In the genomic region with DNA sequence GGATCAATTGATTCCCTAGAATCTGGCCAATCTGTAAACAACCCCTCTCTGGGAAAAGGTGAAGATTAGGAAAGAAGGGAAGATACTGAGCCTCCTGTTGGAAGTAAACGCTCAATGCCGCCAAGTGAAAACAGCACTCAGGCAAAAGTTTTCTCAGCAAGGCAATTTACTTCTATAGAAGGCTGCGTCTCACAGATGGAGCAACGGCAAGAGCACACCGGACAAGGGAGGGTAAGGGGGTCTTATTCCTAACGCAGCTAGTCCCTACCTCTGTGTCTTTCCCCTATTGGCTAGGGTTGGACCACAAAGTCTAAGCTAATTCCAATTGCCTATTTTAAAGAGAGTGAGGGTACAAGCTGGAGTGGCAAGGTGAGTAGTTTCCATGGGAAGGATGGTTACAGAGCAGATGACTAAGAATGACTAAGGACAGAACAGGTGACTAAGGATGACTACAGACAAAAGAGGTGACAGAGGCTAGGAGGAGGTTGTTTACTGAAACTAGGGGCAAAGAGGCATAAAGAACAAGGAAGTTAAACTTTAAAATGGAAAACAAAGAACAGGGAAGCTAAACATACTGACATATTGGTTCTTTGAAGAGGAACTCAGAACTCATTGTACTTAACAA, we compare ENCODE assay signal across 22 cellular contexts. TPM values are rescaled to one million over a fixed set of nuclear protein-coding genes. Genes with fewer than 3 reads are reported as not detected.
A peak's percentile ranks its signal among the peaks of the same experiment; 100 is the strongest.
DNase-seq lines count a peak whose midpoint lies in the region; ATAC-seq, FAIRE-seq and TF ChIP-seq lines count a peak whose summit lies in the region.
"Had no signal": no experiment of that assay in that cellular context is flagged by ENCODE, and none has a peak within 500 bp of the region (broad histone marks: within the 10 kb centered on the region; RNA-seq: fewer than 3 reads in every experiment).

No MANE protein-coding gene starts in this region.

- H3K79me2 ChIP-seq in K562 (ENCODE audit: control insufficient read depth, insufficient read depth, low read length) = no peaks in the 10 kb centered on the region

- CTCF ChIA-PET in Calu3 (lab: Charles Lee) = no interaction called here
- CTCF ChIA-PET in K562 (lab: Yijun Ruan, JAX; ENCODE audit: low intra/inter-chr PET ratio) = no interaction called here

- H3K27ac Mint-ChIP-seq in Calu3 (ENCODE audit: unreplicated experiment) (peak overlapping the region; percentile 87), memory B cell (peak overlapping the region; percentile 2)

- TF ChIP-seq CTCF in Calu3 (IDR thresholded peaks at IDR 0.05; ENCODE audit: unreplicated experiment) (no peak), K562 (IDR thresholded peaks at IDR 0.05 in 2 of 3, conservative IDR thresholded peaks at IDR 0.05 in 1 of 3; ENCODE audit: insufficient read depth in 2 of 3, low read depth in 1 of 3, low read length in 3 of 3) (no peak)

- BruUV-seq in Calu3 (replicated peaks; lab: Mats Ljungman, UMichigan) (no TSS peak), K562 (replicated peaks; lab: Mats Ljungman, UMichigan) (no TSS peak)

- no peak for TF ChIP-seq EP300 in K562 (IDR thresholded peaks at IDR 0.05; ENCODE audit: low read length)

- H3K4me2 ChIP-seq in K562 (ENCODE audit: insufficient read depth, low read length) = no peak overlapping the region

- H3K9me3 ChIP-seq in K562 (replicated peaks; ENCODE audit: control insufficient read depth, insufficient read depth, low read depth, low read length) = no peaks in the 10 kb centered on the region; the same call in 1 of the 2 replicates
- H3K9me3 ChIP-seq: ovary, testis had no signal

- 11% methylated on average over 6 of the region's 6 CpGs for WGBS in K562 (ENCODE audit: insufficient coverage, low coverage, missing lambda C conversion rate)

- H2AFZ ChIP-seq in K562 (ENCODE audit: low read depth, low read length) = no peak overlapping the region

- no peak overlapping the region for H3K9ac ChIP-seq in K562 (ENCODE audit: insufficient read depth in 1 of 2, low read depth in 2 of 2, low read length in 2 of 2)

- DNase-seq in Calu3 (no peak), HT1080 (ENCODE audit: low read depth) (peak; percentile 73), K562 (ENCODE audit: extremely low read depth in 1 of 4, low spot score in 3 of 4) (no peak), memory B cell (ENCODE audit: low spot score in 2 of 2) (no peak), C1 segment of cervical spinal cord (lab: John Stamatoyannopoulos, UW) (no peak), NCI-H1092 (lab: John Stamatoyannopoulos, UW) (no peak)
- DNase-seq: activated CD4-positive, alpha-beta T cell treated with anti-CD3 and anti-CD28 coated beads for 4 hours; AML-193; DMS 273 treated with DMSO at 0.1 percent for 48 hours; effector memory CD4-positive, alpha-beta T cell; foreskin fibroblast; KG1; left ventricle myocardium superior; NCI-H1417; ovary; stimulated activated CD4-positive, alpha-beta T cell treated with anti-CD3 and anti-CD28 coated beads, Interleukin-4, amount 100 ng/mL, for 1 hour; testis had no signal

- no peaks in the 10 kb centered on the region for H4K20me1 ChIP-seq in K562 (replicated peaks; ENCODE audit: control insufficient read depth, insufficient read depth, low read length)

- no peaks in the 10 kb centered on the region for H3K27me3 Mint-ChIP-seq in Calu3 (ENCODE audit: unreplicated experiment)
- H3K27me3 Mint-ChIP-seq in memory B cell = no peaks in the 10 kb centered on the region
- H3K27me3 Mint-ChIP-seq: central memory CD8-positive, alpha-beta T cell had no signal

- in situ Hi-C loops in K562 (cut with MboI) = no loop called here

- peaks cover 18% of the 10 kb centered on the region for H3K4me1 Mint-ChIP-seq in Calu3 (ENCODE audit: low read depth, unreplicated experiment)
- peaks cover 26% of the 10 kb centered on the region for H3K4me1 Mint-ChIP-seq in memory B cell

- peaks cover 6% of the 10 kb centered on the region for H3K36me3 Mint-ChIP-seq in Calu3 (ENCODE audit: insufficient read depth, unreplicated experiment)
- H3K36me3 Mint-ChIP-seq in memory B cell = peaks cover 14% of the 10 kb centered on the region

- H3K9me1 ChIP-seq in K562 (ENCODE audit: control insufficient read depth, insufficient read depth, low read length) = no peaks in the 10 kb centered on the region

- H3K9me3 Mint-ChIP-seq in Calu3 (ENCODE audit: low read depth, unreplicated experiment) = peaks cover 3% of the 10 kb centered on the region
- H3K9me3 Mint-ChIP-seq in memory B cell = peaks cover 2% of the 10 kb centered on the region
- H3K9me3 Mint-ChIP-seq: central memory CD8-positive, alpha-beta T cell had no signal

- no peak overlapping the region for H3K4me3 ChIP-seq in K562
- H3K4me3 ChIP-seq: ovary, testis had no signal

- POLR2A ChIA-PET in K562 (lab: Yijun Ruan, JAX) = no interaction called here

- FAIRE-seq in K562 (lab: Jason Lieb, UNC) = no peak
- FAIRE-seq: H54 had no signal

- no peak for TF ChIP-seq POLR2A in K562 (conservative IDR thresholded peaks at IDR 0.05)

- TF ChIP-seq RAD21 in K562 (CRISPR knock-in tag; conservative IDR thresholded peaks at IDR 0.05 in 1 of 2, IDR thresholded peaks at IDR 0.05 in 1 of 2) = no peak

- no peaks in the 10 kb centered on the region for H3K36me3 ChIP-seq in K562 (ENCODE audit: control insufficient read depth, insufficient read depth, low read length)
- H3K36me3 ChIP-seq: ovary had no signal

- intact Hi-C loops in Calu3 (cut with micrococcal nuclease; ENCODE audit: unreplicated experiment) (no loop called here), K562 (cut with micrococcal nuclease) (no loop called here)

- H3K27me3 ChIP-seq in K562 (ENCODE audit: control insufficient read depth in 2 of 2, insufficient read depth in 2 of 2, low read length in 2 of 2) = peaks cover 5 to 6% of the 10 kb centered on the region in 2 experiments; a peak in 4 of 5 replicates
- H3K27me3 ChIP-seq: ovary, testis had no signal

- H3K4me3 Mint-ChIP-seq in Calu3 (ENCODE audit: low read depth, unreplicated experiment) (no peak overlapping the region), memory B cell (no peak overlapping the region)
- H3K4me3 Mint-ChIP-seq: central memory CD8-positive, alpha-beta T cell had no signal

- no peak overlapping the region for H3K27ac ChIP-seq in K562 (ENCODE audit: extremely low read depth, low read depth, low read length)
- H3K27ac ChIP-seq: ovary, testis had no signal

- no peak for ATAC-seq in K562
- ATAC-seq in memory B cell (ENCODE audit: low read depth) = no peak
- ATAC-seq in GM18520 (IDR thresholded peaks at IDR 0.05; ENCODE audit: unreplicated experiment) = no peak
- ATAC-seq: left ventricle myocardium superior, Panc1, SK-N-SH treated with all-trans-retinoic acid at 6 μM for 48 hours had no signal

- peaks cover 0 to under 1% of the 10 kb centered on the region in 2 experiments; a peak in 2 of 5 replicates for H3K4me1 ChIP-seq in K562 (replicated peaks in 1 of 2; ENCODE audit: control insufficient read depth in 2 of 2, insufficient read depth in 2 of 2, low read length in 2 of 2)
- H3K4me1 ChIP-seq: testis had no signal

TF ChIP-seq in K562, 482 proteins besides CTCF, POLR2A, EP300 and RAD21 (continues in another document):
- TF ChIP-seq FOSL1 (tag; conservative IDR thresholded peaks at IDR 0.05) = peak; percentile 33; the same call in 1 of the 2 replicates

RNA-seq across cellular contexts. Expression of gene TTC9, which starts 5.6 kb away (rescaled TPM):
- 9.8 and 11.0 TPM in 2 replicates for total RNA-seq in Calu3 (2022)
- total RNA-seq in HT1080 (2014; rRNA removed; shearing (Covaris generic)) = 0.80 and 0.87 TPM in 2 replicates
- polyA plus RNA-seq in HT1080 (2015; cell fraction: cytosol; rRNA removed) = 0.93 and 1.2 TPM in 2 replicates
- polyA plus RNA-seq in HT1080 (2015; cell fraction: nucleus; rRNA removed) = 0.70 and 0.94 TPM in 2 replicates
- total RNA-seq in K562 (2011; cell fraction: chromatin; rRNA removed; ENCODE audit: low replicate concordance) = not detected in 2 replicates
- total RNA-seq in K562 (2011; cell fraction: nucleolus; rRNA removed) = not detected in 2 replicates
- not detected in 2 replicates for total RNA-seq in K562 (2011; cell fraction: nucleoplasm; rRNA removed)
- total RNA-seq in K562 (2014; rRNA removed) = not detected in 2 replicates
- not detected in 2 replicates for total RNA-seq in K562 (2014; rRNA removed; fragmentation: Illumina TruSeq; extraction: Trizol)
- total RNA-seq in K562 (2015; rRNA removed; fragmentation: Illumina TruSeq; extraction: Trizol) = not detected in 2 replicates
- 0.02 and 0.07 TPM in 2 replicates for total RNA-seq in K562 (2021)
- not detected in 2 replicates for polyA plus RNA-seq in K562 (2011; rRNA removed)
- not detected in 2 replicates for polyA plus RNA-seq in K562 (2011; cell fraction: cytosol; rRNA removed)
- polyA plus RNA-seq in K562 (2011; cell fraction: nucleus; rRNA removed) = not detected in 2 replicates
- not detected in 2 replicates for polyA plus RNA-seq in K562 (2012)
- polyA plus RNA-seq in K562 (2014; fragmentation: Illumina TruSeq; extraction: Trizol) = not detected in 2 replicates
- not detected for polyA plus RNA-seq in K562 (2014; fragmentation: Nextera tagmentation; extraction: Ambion mirVana)
- not detected in 2 replicates for polyA plus RNA-seq in K562 (2014; rRNA removed)
- polyA minus RNA-seq in K562 (2011; rRNA and poly(A)+ RNA removed) = not detected in 2 replicates
- not detected in 2 replicates for polyA minus RNA-seq in K562 (2011; cell fraction: cytosol; rRNA and poly(A)+ RNA removed)
- polyA minus RNA-seq in K562 (2011; cell fraction: nucleus; rRNA and poly(A)+ RNA removed) = not detected in 2 replicates

RNA-seq across cellular contexts. Expression of gene MED6, which starts 35.6 kb away (rescaled TPM):
- total RNA-seq in Calu3 (2022) (38.3 and 45.4 TPM in 2 replicates), K562 (2014; rRNA removed) (16.8 and 16.9 TPM in 2 replicates), K562 (2014; rRNA removed; fragmentation: Illumina TruSeq; extraction: Trizol) (34.9 and 40.4 TPM in 2 replicates), K562 (2015; rRNA removed; fragmentation: Illumina TruSeq; extraction: Trizol) (28.9 and 31.9 TPM in 2 replicates), K562 (2021) (21.4 and 23.5 TPM in 2 replicates)
- total RNA-seq in HT1080 (2014; rRNA removed; shearing (Covaris generic)) = 36.9 and 58.0 TPM in 2 replicates
- polyA plus RNA-seq in HT1080 (2015; cell fraction: cytosol; rRNA removed) = 40.0 and 46.7 TPM in 2 replicates
- polyA plus RNA-seq in HT1080 (2015; cell fraction: nucleus; rRNA removed) = 46.9 and 47.6 TPM in 2 replicates
- 35.6 and 107 TPM in 2 replicates for total RNA-seq in K562 (2011; cell fraction: chromatin; rRNA removed; ENCODE audit: low replicate concordance)
- 20.5 and 23.9 TPM in 2 replicates for total RNA-seq in K562 (2011; cell fraction: nucleolus; rRNA removed)
- total RNA-seq in K562 (2011; cell fraction: nucleoplasm; rRNA removed) = 42.3 and 62.3 TPM in 2 replicates
- polyA plus RNA-seq in K562 (2011; rRNA removed) (36.8 and 52.0 TPM in 2 replicates), K562 (2014; fragmentation: Illumina TruSeq; extraction: Trizol) (37.7 and 40.8 TPM in 2 replicates), K562 (2014; fragmentation: Nextera tagmentation; extraction: Ambion mirVana) (10 to 100 TPM; 21.6 to 28.1 TPM), K562 (2014; rRNA removed) (30.4 and 35.3 TPM in 2 replicates)
- 14.3 and 22.6 TPM in 2 replicates for polyA plus RNA-seq in K562 (2011; cell fraction: cytosol; rRNA removed)
- 9.1 and 10.9 TPM in 2 replicates for polyA plus RNA-seq in K562 (2011; cell fraction: nucleus; rRNA removed)
- 20.5 and 41.6 TPM in 2 replicates for polyA plus RNA-seq in K562 (2012)
- polyA minus RNA-seq in K562 (2011; rRNA and poly(A)+ RNA removed) = 54.6 and 57.9 TPM in 2 replicates
- polyA minus RNA-seq in K562 (2011; cell fraction: cytosol; rRNA and poly(A)+ RNA removed) = 7.1 and 11.4 TPM in 2 replicates
- polyA minus RNA-seq in K562 (2011; cell fraction: nucleus; rRNA and poly(A)+ RNA removed) = 26.3 and 42.2 TPM in 2 replicates
